ENCODE assay signal across 8 cellular contexts in genomic region chr5:271828-272167, GRCh38. TPM values are rescaled to one million over a fixed set of nuclear protein-coding genes. Genes with fewer than 3 reads are reported as not detected.
DNase-seq lines count a peak whose midpoint lies in the region; FAIRE-seq and TF ChIP-seq lines count a peak whose summit lies in the region.
"Not testable (repeated sequence)": the region's sequence is repeated elsewhere in the genome, so short reads cannot be mapped to it uniquely, and the experiment has no call there.

No MANE protein-coding gene starts in this region.

- H2BK5ac ChIP-seq in H1 (ENCODE audit: low read depth, low read length) = not testable (repeated sequence)

- H3K79me1 ChIP-seq in H1 (ENCODE audit: low read depth, low read length) = not testable (repeated sequence)

- not testable (repeated sequence) for H2BK20ac ChIP-seq in H1 (ENCODE audit: low read length)

- H3K9ac ChIP-seq in H1 (replicated peaks in 1 of 4; ENCODE audit: extremely low read depth in 1 of 4, low read depth in 3 of 4, low read length in 3 of 4) (peak overlapping the region in 3 of 4 experiments; percentile 62 to 72 (median 64); a peak in 5 of 7 replicates), neural progenitor cell (peak overlapping the region; percentile 77)
- not testable (repeated sequence) for H3K9ac ChIP-seq in iPS-20b (ENCODE audit: low read depth, low read length)

- not testable (repeated sequence) for TF ChIP-seq POLR2A in Peyer's patch (IDR thresholded peaks at IDR 0.05); H1 (IDR thresholded peaks at IDR 0.05; ENCODE audit: control extremely low read depth in 1 of 2, low read depth in 2 of 2, low read length in 2 of 2)

- H3K23ac ChIP-seq in H1 (ENCODE audit: insufficient read length) = not testable (repeated sequence)

- H4K5ac ChIP-seq in H1 (ENCODE audit: insufficient read length, low read depth, low read length) = not testable (repeated sequence)

- H3K27ac Mint-ChIP-seq in CD14-positive monocyte (peak overlapping the region in 5 of 7 donors; percentile 52 to 90 (median 68)), HFFc6 (peak overlapping the region; percentile 96)
- H3K27ac Mint-ChIP-seq in activated naive CD8-positive, alpha-beta T cell = peak overlapping the region; percentile 16
- not testable (repeated sequence) for H3K27ac Mint-ChIP-seq in neural progenitor cell

- not testable (repeated sequence) for H3K27me3 Mint-ChIP-seq in CD14-positive monocyte (ENCODE audit: low read depth in 3 of 3); HFFc6 (ENCODE audit: insufficient read depth); activated naive CD8-positive, alpha-beta T cell; neural progenitor cell (ENCODE audit: insufficient read depth, low read depth)

- CTCF ChIA-PET in H1 (lab: Charles Lee; ENCODE audit: partially characterized antibody) = not testable (repeated sequence)

- POLR2A ChIA-PET in H1 (lab: Charles Lee; ENCODE audit: partially characterized antibody) = interaction anchor here (0.9 to 1.5 kb wide), 2 partner anchors 34 to 52 kb away, joined by 3 to 4 read pairs; no protein-coding TSS in a partner anchor

- H3K23me2 ChIP-seq in H1 (ENCODE audit: low read depth, low read length) = not testable (repeated sequence)

- not testable (repeated sequence) for H4K20me1 ChIP-seq in H1 (replicated peaks in 1 of 2; ENCODE audit: control insufficient read depth in 1 of 2, insufficient read depth in 2 of 2, low read length in 2 of 2)
- peaks cover 17% of the 10 kb centered on the region for H4K20me1 ChIP-seq in neural progenitor cell (ENCODE audit: low read depth)

- H3K9me3 Mint-ChIP-seq in CD14-positive monocyte; HFFc6; activated naive CD8-positive, alpha-beta T cell (ENCODE audit: low read depth); neural progenitor cell: not testable (repeated sequence)

- peaks cover 16% of the 10 kb centered on the region for H3K4me1 Mint-ChIP-seq in CD14-positive monocyte
- H3K4me1 Mint-ChIP-seq in HFFc6 (ENCODE audit: low read depth) = peaks cover 33% of the 10 kb centered on the region
- H3K4me1 Mint-ChIP-seq in activated naive CD8-positive, alpha-beta T cell (ENCODE audit: low read depth) = peaks cover 42% of the 10 kb centered on the region
- peaks cover 22% of the 10 kb centered on the region for H3K4me1 Mint-ChIP-seq in neural progenitor cell

- peaks cover 17% of the 10 kb centered on the region for H3F3A ChIP-seq in neural progenitor cell (ENCODE audit: low read depth)

- H2AK5ac ChIP-seq in H1 (ENCODE audit: low read depth, low read length) = not testable (repeated sequence)

- H3K4me3 Mint-ChIP-seq in CD14-positive monocyte (peak overlapping the region; percentile 94 to 99), HFFc6 (peak overlapping the region; percentile 92; the same call in 1 of the 2 replicates), neural progenitor cell (peak overlapping the region; percentile 91)
- H3K4me3 Mint-ChIP-seq in activated naive CD8-positive, alpha-beta T cell = peak overlapping the region; percentile 87

- not testable (repeated sequence) for H3K9me3 ChIP-seq in Peyer's patch; H1 (ENCODE audit: insufficient read depth in 2 of 2, low read depth in 1 of 2, low read length in 1 of 2); iPS-20b (ENCODE audit: insufficient read depth, low read depth, low read length); neural progenitor cell (ENCODE audit: low read depth)

- H4K91ac ChIP-seq in H1 (replicated peaks; ENCODE audit: insufficient read length, low read length) = not testable (repeated sequence)

- peak overlapping the region; percentile 95; the same call in 1 of the 2 replicates for H4K8ac ChIP-seq in H1 (ENCODE audit: extremely low read depth, insufficient read depth, low read length)

- H3K18ac ChIP-seq in H1 (ENCODE audit: extremely low read depth, low read length) = not testable (repeated sequence)

- peaks cover 0 to 21% (median 1%) of the 10 kb centered on the region in 4 donors for H3K4me1 ChIP-seq in Peyer's patch
- not testable (repeated sequence) for H3K4me1 ChIP-seq in H1 (replicated peaks in 1 of 4; ENCODE audit: control insufficient read depth in 3 of 4, insufficient read depth in 4 of 4, low read length in 3 of 4); iPS-20b (ENCODE audit: insufficient read depth, low read length); neural progenitor cell

- H3K79me2 ChIP-seq in H1 (ENCODE audit: control insufficient read depth in 1 of 2, insufficient read depth in 2 of 2, low read length in 2 of 2) = peaks cover 3 to 38% of the 10 kb centered on the region in 2 experiments
- H3K79me2 ChIP-seq in neural progenitor cell (ENCODE audit: low read depth) = peaks cover 46% of the 10 kb centered on the region

- H2AFZ ChIP-seq in H1 (ENCODE audit: low read length); neural progenitor cell (replicated peaks): not testable (repeated sequence)

- H2BK12ac ChIP-seq in H1 (ENCODE audit: low read depth, low read length) = not testable (repeated sequence)

- FAIRE-seq in H1 (lab: Jason Lieb, UNC) = not testable (repeated sequence)

- peaks cover 0 to 24% (median 0%) of the 10 kb centered on the region in 3 donors for H3K36me3 ChIP-seq in Peyer's patch
- peaks cover 2 to 18% (median 7%) of the 10 kb centered on the region in 4 experiments; a peak in 5 of 8 replicates for H3K36me3 ChIP-seq in H1 (ENCODE audit: control insufficient read depth in 2 of 4, insufficient read depth in 4 of 4, low read length in 3 of 4)
- peaks cover 32% of the 10 kb centered on the region for H3K36me3 ChIP-seq in iPS-20b (ENCODE audit: insufficient read depth, low read depth, low read length)
- not testable (repeated sequence) for H3K36me3 ChIP-seq in neural progenitor cell

- H3K27ac ChIP-seq in Peyer's patch (peak overlapping the region; percentile 87 to 95 (median 91)), H1 (ENCODE audit: low read depth, low read length) (0 out of 2 replicates have a peak overlapping the region, but pooled peaks have one; percentile 42), substantia nigra (ENCODE audit: low read depth, low read length, poor library complexity, severe bottlenecking) (peak overlapping the region; percentile 66)
- H3K27ac ChIP-seq in iPS-20b (ENCODE audit: low read length); neural progenitor cell: not testable (repeated sequence)

- intact Hi-C loops in CD14-positive monocyte (cut with micrococcal nuclease) = loop anchor here (2.0 to 10.0 kb wide), 5 partner anchors 53 to 621 kb away; partner anchors contain the start of genes EXOC3 (in 2 of the 2), BRD9 (in 1 of the 2), CCDC127 (in 1 of the 2) and CEP72 (in 1 of the 2)

- not testable (repeated sequence) for TF ChIP-seq CTCF in CD14-positive monocyte (IDR thresholded peaks at IDR 0.05); HFFc6 (IDR thresholded peaks at IDR 0.05); Peyer's patch (IDR thresholded peaks at IDR 0.05); H1 (IDR thresholded peaks at IDR 0.05; ENCODE audit: control extremely low read depth in 1 of 3, insufficient read depth in 1 of 3, low read depth in 1 of 3, low read length in 3 of 3); neural progenitor cell (IDR thresholded peaks at IDR 0.05)

- not testable (repeated sequence) for H3K27me3 ChIP-seq in Peyer's patch; H1 (replicated peaks in 1 of 4; ENCODE audit: control insufficient read depth in 3 of 4, extremely low read depth in 1 of 4, insufficient read depth in 3 of 4, low read length in 3 of 4); iPS-20b (ENCODE audit: insufficient read depth, low read length); neural progenitor cell

- H3K4me3 ChIP-seq in Peyer's patch = peak overlapping the region; percentile 89 to 100 (median 99)
- H3K4me3 ChIP-seq in H1 (ENCODE audit: extremely low read depth in 1 of 4, insufficient read depth in 2 of 4, low read depth in 3 of 4, low read length in 4 of 4) = peak overlapping the region; percentile 70 to 96 (median 72)
- H3K4me3 ChIP-seq in iPS-20b (ENCODE audit: low read length) = peak overlapping the region; percentile 76; the same call in 1 of the 2 replicates
- H3K4me3 ChIP-seq in neural progenitor cell = peak overlapping the region; percentile 79

- H3K14ac ChIP-seq in H1 (ENCODE audit: insufficient read length) = not testable (repeated sequence)

- peak overlapping the region in 1 of 2 experiments; percentile 56; a peak in 1 of 4 replicates for H3K4me2 ChIP-seq in H1 (ENCODE audit: insufficient read depth in 1 of 2, low read depth in 2 of 2, low read length in 2 of 2)
- H3K4me2 ChIP-seq in neural progenitor cell = peak overlapping the region; percentile 89

- not testable (repeated sequence) for H2BK120ac ChIP-seq in H1 (replicated peaks; ENCODE audit: low read depth, low read length)

- H3K56ac ChIP-seq in H1 (replicated peaks; ENCODE audit: insufficient read length, low read depth, low read length) = not testable (repeated sequence)

- H3K4ac ChIP-seq in H1 (replicated peaks; ENCODE audit: insufficient read length, low read depth, low read length) = not testable (repeated sequence)

- no CpG with 5 or more reads among the region's 41 CpGs for WGBS in H1 (ENCODE audit: extremely low coverage in 1 of 2, insufficient coverage in 1 of 2, insufficient read length in 1 of 2, insufficient replicate concordance in 2 of 2, low coverage in 1 of 2, low lambda C conversion rate in 2 of 2, missing lambda C conversion rate in 1 of 2), 2 experiments

- H3K36me3 Mint-ChIP-seq in CD14-positive monocyte (peaks cover 33 to 37% of the 10 kb centered on the region in 2 donors), HFFc6 (ENCODE audit: low read depth) (peaks cover 25% of the 10 kb centered on the region)
- H3K36me3 Mint-ChIP-seq in activated naive CD8-positive, alpha-beta T cell = peaks cover 11% of the 10 kb centered on the region
- not testable (repeated sequence) for H3K36me3 Mint-ChIP-seq in neural progenitor cell

- not testable (repeated sequence) for DNase-seq in CD14-positive monocyte (ENCODE audit: low spot score); HFFc6; Peyer's patch; H1 (ENCODE audit: low read depth in 1 of 2, low spot score in 2 of 2); neural progenitor cell (ENCODE audit: low spot score); substantia nigra (lab: John Stamatoyannopoulos, UW)

- not testable (repeated sequence) for H2BK15ac ChIP-seq in H1 (ENCODE audit: low read length)

- TF ChIP-seq RAD21 in H1 (IDR thresholded peaks at IDR 0.05 in 1 of 2, conservative IDR thresholded peaks at IDR 0.05 in 1 of 2; ENCODE audit: low read depth in 2 of 2, low read length in 2 of 2) = not testable (repeated sequence)

- not testable (repeated sequence) for TF ChIP-seq EP300 in H1 (IDR thresholded peaks at IDR 0.05; ENCODE audit: borderline replicate concordance in 1 of 2, low read depth in 2 of 2, low read length in 2 of 2)

RNA-seq across cellular contexts. Expression of gene PDCD6, which starts 0.4 kb away (rescaled TPM):
- polyA plus RNA-seq in CD14-positive monocyte (100 to 1,000 TPM; 212 to 219 TPM), H1 (2011; rRNA removed) (150 and 193 TPM in 2 replicates)
- total RNA-seq in HFFc6 (2021; fragmentation: NEBNext Ultra II Directional; extraction: Animal tissue kit (Norgen Biotek cat#: 25700)) = 100 to 1,000 TPM in 3 of 6 experiments, 10 to 100 TPM in 3; 89.5 to 108 (median 99.1) TPM
- total RNA-seq in Peyer's patch (100 to 1,000 TPM in 2 of 4 donors, 10 to 100 TPM in 2; 75.9 to 114 (median 96.0) TPM), neural progenitor cell (ENCODE audit: low replicate concordance) (60.8 and 65.3 TPM in 2 replicates)
- 73.8 and 74.2 TPM in 2 replicates for total RNA-seq in H1 (2021; fragmentation: NEBNext Ultra II Directional; extraction: Animal tissue kit (Norgen Biotek cat#: 25700))
- 191 TPM for polyA plus RNA-seq in H1 (2011; cell fraction: cytosol; rRNA removed)
- 139 TPM for polyA plus RNA-seq in H1 (2011; cell fraction: nucleus; rRNA removed)
- 119 to 129 TPM (median 120 TPM) in 4 replicates for polyA plus RNA-seq in H1 (2012, experiment 1 of 2)
- polyA plus RNA-seq in H1 (2012, experiment 2 of 2) = 43.2 TPM
- polyA plus RNA-seq in H1 (2013, experiment 1 of 2) = 56.0 TPM
- 59.2 TPM for polyA plus RNA-seq in H1 (2013, experiment 2 of 2)
- polyA minus RNA-seq in H1 (2011; rRNA and poly(A)+ RNA removed) = 122 and 146 TPM in 2 replicates
- polyA minus RNA-seq in H1 (2011; cell fraction: cytosol; rRNA and poly(A)+ RNA removed) = 59.1 TPM
- polyA minus RNA-seq in H1 (2011; cell fraction: nucleus; rRNA and poly(A)+ RNA removed) = 53.7 TPM

RNA-seq across cellular contexts. Expression of gene AHRR, which starts 49.7 kb away (rescaled TPM):
- under 1 TPM in 1 of 2 donors, not detected in 1; 0.15 TPM for polyA plus RNA-seq in CD14-positive monocyte
- total RNA-seq in HFFc6 (2021; fragmentation: NEBNext Ultra II Directional; extraction: Animal tissue kit (Norgen Biotek cat#: 25700)) = 10 to 100 TPM; 30.9 to 55.7 (median 51.9) TPM
- total RNA-seq in Peyer's patch = 10 to 100 TPM in 1 of 4 donors, 1 to 10 TPM in 3; 1.6 to 28.1 (median 2.4) TPM
- 0.80 and 1.4 TPM in 2 replicates for total RNA-seq in H1 (2021; fragmentation: NEBNext Ultra II Directional; extraction: Animal tissue kit (Norgen Biotek cat#: 25700))
- polyA plus RNA-seq in H1 (2011; rRNA removed) = 0.41 and 0.97 TPM in 2 replicates
- polyA plus RNA-seq in H1 (2011; cell fraction: cytosol; rRNA removed) = 0.72 TPM
- polyA plus RNA-seq in H1 (2011; cell fraction: nucleus; rRNA removed) = 3.3 TPM
- polyA plus RNA-seq in H1 (2012, experiment 1 of 2) = 0.36 to 0.64 TPM (median 0.48 TPM) in 4 replicates
- polyA plus RNA-seq in H1 (2012, experiment 2 of 2) = 0.49 TPM
- polyA plus RNA-seq in H1 (2013, experiment 1 of 2) = 0.28 TPM
- polyA plus RNA-seq in H1 (2013, experiment 2 of 2) = 0.15 TPM
- 0.49 and 0.50 TPM in 2 replicates for polyA minus RNA-seq in H1 (2011; rRNA and poly(A)+ RNA removed)
- 0.66 TPM for polyA minus RNA-seq in H1 (2011; cell fraction: cytosol; rRNA and poly(A)+ RNA removed)
- polyA minus RNA-seq in H1 (2011; cell fraction: nucleus; rRNA and poly(A)+ RNA removed) = 1.5 TPM
- 0.34 and 0.68 TPM in 2 replicates for total RNA-seq in neural progenitor cell (ENCODE audit: low replicate concordance)

RNA-seq across cellular contexts. Expression of gene SDHA, which starts 53.7 kb away (rescaled TPM):
- polyA plus RNA-seq in CD14-positive monocyte (10 to 100 TPM; 91.5 to 98.0 TPM), H1 (2011; rRNA removed) (59.7 and 80.6 TPM in 2 replicates)
- 100 to 1,000 TPM in 4 of 6 experiments, 10 to 100 TPM in 2; 92.5 to 114 (median 109) TPM for total RNA-seq in HFFc6 (2021; fragmentation: NEBNext Ultra II Directional; extraction: Animal tissue kit (Norgen Biotek cat#: 25700))
- total RNA-seq in Peyer's patch (100 to 1,000 TPM in 3 of 4 donors, 10 to 100 TPM in 1; 94.9 to 253 (median 207) TPM), neural progenitor cell (ENCODE audit: low replicate concordance) (47.1 and 48.5 TPM in 2 replicates)
- 86.1 and 87.3 TPM in 2 replicates for total RNA-seq in H1 (2021; fragmentation: NEBNext Ultra II Directional; extraction: Animal tissue kit (Norgen Biotek cat#: 25700))
- polyA plus RNA-seq in H1 (2011; cell fraction: cytosol; rRNA removed) = 67.8 TPM
- polyA plus RNA-seq in H1 (2011; cell fraction: nucleus; rRNA removed) = 130 TPM
- 86.7 to 111 TPM (median 100 TPM) in 4 replicates for polyA plus RNA-seq in H1 (2012, experiment 1 of 2)
- polyA plus RNA-seq in H1 (2012, experiment 2 of 2) = 40.5 TPM
- 113 TPM for polyA plus RNA-seq in H1 (2013, experiment 1 of 2)
- 113 TPM for polyA plus RNA-seq in H1 (2013, experiment 2 of 2)
- polyA minus RNA-seq in H1 (2011; rRNA and poly(A)+ RNA removed) = 125 and 144 TPM in 2 replicates
- polyA minus RNA-seq in H1 (2011; cell fraction: cytosol; rRNA and poly(A)+ RNA removed) = 67.0 TPM
- 99.3 TPM for polyA minus RNA-seq in H1 (2011; cell fraction: nucleus; rRNA and poly(A)+ RNA removed)

RNA-seq across cellular contexts. Expression of gene CCDC127, which starts 53.8 kb away (rescaled TPM):
- polyA plus RNA-seq in CD14-positive monocyte (1 to 10 TPM in 1 of 2 donors, under 1 TPM in 1; 0.85 to 1.5 TPM), H1 (2011; rRNA removed) (2.9 and 3.4 TPM in 2 replicates)
- 1 to 10 TPM; 4.5 to 6.6 (median 6.2) TPM for total RNA-seq in HFFc6 (2021; fragmentation: NEBNext Ultra II Directional; extraction: Animal tissue kit (Norgen Biotek cat#: 25700))
- total RNA-seq in Peyer's patch (1 to 10 TPM; 4.1 to 9.0 (median 7.2) TPM), neural progenitor cell (ENCODE audit: low replicate concordance) (7.0 TPM in 2 replicates)
- 7.2 and 8.0 TPM in 2 replicates for total RNA-seq in H1 (2021; fragmentation: NEBNext Ultra II Directional; extraction: Animal tissue kit (Norgen Biotek cat#: 25700))
- polyA plus RNA-seq in H1 (2011; cell fraction: cytosol; rRNA removed) = 3.9 TPM
- 4.5 TPM for polyA plus RNA-seq in H1 (2011; cell fraction: nucleus; rRNA removed)
- polyA plus RNA-seq in H1 (2012, experiment 1 of 2) = 4.7 to 6.8 TPM (median 5.7 TPM) in 4 replicates
- 1.6 TPM for polyA plus RNA-seq in H1 (2012, experiment 2 of 2)
- 4.8 TPM for polyA plus RNA-seq in H1 (2013, experiment 1 of 2)
- polyA plus RNA-seq in H1 (2013, experiment 2 of 2) = 5.6 TPM
- 3.1 and 3.8 TPM in 2 replicates for polyA minus RNA-seq in H1 (2011; rRNA and poly(A)+ RNA removed)
- 3.6 TPM for polyA minus RNA-seq in H1 (2011; cell fraction: cytosol; rRNA and poly(A)+ RNA removed)
- 6.9 TPM for polyA minus RNA-seq in H1 (2011; cell fraction: nucleus; rRNA and poly(A)+ RNA removed)
